10 cellular contexts compared by ENCODE assay signal in genomic region chr6:139846538-139847321, GRCh38.
DNase-seq lines count a peak whose midpoint lies in the region; ATAC-seq and TF ChIP-seq lines count a peak whose summit lies in the region.
"Had no signal": no experiment of that assay in that cellular context is flagged by ENCODE, and none has a peak within 500 bp of the region (broad histone marks: within the 10 kb centered on the region; RNA-seq: fewer than 3 reads in every experiment).

No MANE protein-coding gene starts in this region.

- TF ChIP-seq POLR2A in IMR-90 (IDR thresholded peaks at IDR 0.05; ENCODE audit: low read depth, low read length): no peak

- 100% methylated on average over 1 of the region's 7 CpGs; no CpG with 5 or more reads in 1 of the 2 experiments for WGBS in IMR-90 (ENCODE audit: extremely low coverage in 2 of 2, insufficient read length in 1 of 2), 2 experiments

- no peaks in the 10 kb centered on the region for H3K79me1 ChIP-seq in IMR-90 (ENCODE audit: low read depth in 1 of 2, low read length in 2 of 2)

- no peak overlapping the region; the same call in 2 of the 3 replicates for H2BK15ac ChIP-seq in IMR-90 (ENCODE audit: low read depth, low read length)

- H4K20me1 ChIP-seq in IMR-90 (ENCODE audit: insufficient read depth, low read length): no peaks in the 10 kb centered on the region

- no peaks in the 10 kb centered on the region for H3K36me3 ChIP-seq in IMR-90 (ENCODE audit: control insufficient read depth, insufficient read depth, low read length)
- H3K36me3 ChIP-seq in endocrine pancreas (ENCODE audit: control insufficient read depth, insufficient read depth, low read length): no peaks in the 10 kb centered on the region
- H3K36me3 ChIP-seq: uterus had no signal

- H4K8ac ChIP-seq in IMR-90 (ENCODE audit: low read depth in 2 of 2, low read length in 2 of 2): no peak overlapping the region; a peak in 2 of 4 replicates

- H3K4ac ChIP-seq in IMR-90 (ENCODE audit: low read depth, low read length): no peak overlapping the region

- no peaks in the 10 kb centered on the region for H3K27me3 Mint-ChIP-seq in nephron progenitor cell (ENCODE audit: low read depth, poor library complexity)

- H2BK120ac ChIP-seq in IMR-90 (ENCODE audit: low read depth, low read length): 0 out of 2 replicates have a peak overlapping the region, but pooled peaks have one; percentile 16

- peak; percentile 34 for ATAC-seq in GM19463 (IDR thresholded peaks at IDR 0.05; ENCODE audit: unreplicated experiment)
- no peak for ATAC-seq in IMR-90 (ENCODE audit: low read depth)
- no peak for ATAC-seq in HG02610 (IDR thresholded peaks at IDR 0.05; ENCODE audit: unreplicated experiment)

- no peak overlapping the region for H2BK20ac ChIP-seq in IMR-90 (ENCODE audit: low read depth, low read length)

- no peak overlapping the region; the same call in 1 of the 2 replicates for H3K14ac ChIP-seq in IMR-90 (replicated peaks; ENCODE audit: low read depth, low read length)

- H3K9me3 Mint-ChIP-seq in nephron progenitor cell: peaks cover 48% of the 10 kb centered on the region

- H4K5ac ChIP-seq in IMR-90 (ENCODE audit: low read depth, low read length): no peak overlapping the region

- H3K4me1 Mint-ChIP-seq in nephron progenitor cell: peaks cover 36% of the 10 kb centered on the region

- intact Hi-C loops in IMR-90 (cut with micrococcal nuclease): no loop called here

- no peak overlapping the region for H3K23ac ChIP-seq in IMR-90 (ENCODE audit: low read depth, low read length)

- peak overlapping the region; percentile 45 for H3K4me3 Mint-ChIP-seq in nephron progenitor cell

- POLR2A ChIA-PET in IMR-90 (lab: Charles Lee; ENCODE audit: unreplicated experiment): no interaction called here

- no peak overlapping the region for H2AK5ac ChIP-seq in IMR-90 (ENCODE audit: low read depth, low read length)

- H3K4me1 ChIP-seq in IMR-90 (ENCODE audit: control insufficient read depth, insufficient read depth, low read length): no peaks in the 10 kb centered on the region
- peaks cover 12% of the 10 kb centered on the region for H3K4me1 ChIP-seq in endocrine pancreas (ENCODE audit: control insufficient read depth, insufficient read depth, low read length)
- H3K4me1 ChIP-seq: uterus had no signal

- dilution Hi-C loops in IMR-90 (cut with HindIII; ENCODE audit: low sequenced_read_pairs, unreplicated experiment): no loop called here

- CTCF ChIA-PET in IMR-90 (lab: Yijun Ruan, JAX): no interaction called here

- no peak overlapping the region for H2BK5ac ChIP-seq in IMR-90 (ENCODE audit: low read depth, low read length, poor library complexity, severe bottlenecking)

- H3K18ac ChIP-seq in IMR-90 (ENCODE audit: low read depth, low read length): no peak overlapping the region

- H3K9me3 ChIP-seq in IMR-90 (ENCODE audit: control insufficient read depth, insufficient read depth, low read length): no peaks in the 10 kb centered on the region
- no peaks in the 10 kb centered on the region for H3K9me3 ChIP-seq in endocrine pancreas (ENCODE audit: control insufficient read depth, low read length)

- H2AK9ac ChIP-seq in IMR-90 (replicated peaks; ENCODE audit: low read depth, low read length, poor library complexity): peak overlapping the region; percentile 39

- H3K56ac ChIP-seq in IMR-90 (ENCODE audit: extremely low read depth, insufficient read depth, low read length): no peak overlapping the region

- no peak overlapping the region for H3K4me2 ChIP-seq in IMR-90 (ENCODE audit: low read depth, low read length)

- H3K4me3 ChIP-seq in IMR-90 (ENCODE audit: insufficient read depth, low read depth, low read length): no peak overlapping the region
- H3K4me3 ChIP-seq in endocrine pancreas (ENCODE audit: control insufficient read depth, insufficient read depth, low read length): peak overlapping the region; percentile 14
- no peak overlapping the region for H3K4me3 ChIP-seq in foreskin fibroblast (ENCODE audit: low read depth in 1 of 2, low read length in 2 of 2)
- H3K4me3 ChIP-seq: uterus had no signal

- H3K27me3 ChIP-seq in IMR-90 (ENCODE audit: control insufficient read depth, insufficient read depth, low read length) (no peaks in the 10 kb centered on the region), endocrine pancreas (ENCODE audit: control insufficient read depth, insufficient read depth, low read length) (no peaks in the 10 kb centered on the region)
- H3K27me3 ChIP-seq: uterus had no signal

- no peak for TF ChIP-seq RAD21 in IMR-90 (IDR thresholded peaks at IDR 0.05; ENCODE audit: low read length)

- TF ChIP-seq CTCF in IMR-90 (conservative IDR thresholded peaks at IDR 0.05; ENCODE audit: low read depth, low read length) (no peak), nephron progenitor cell (IDR thresholded peaks at IDR 0.05) (no peak), foreskin fibroblast (IDR thresholded peaks at IDR 0.05; ENCODE audit: low read depth, low read length) (no peak)

- peaks cover 35% of the 10 kb centered on the region for H3K36me3 Mint-ChIP-seq in nephron progenitor cell (ENCODE audit: low read depth)

- H3K27ac Mint-ChIP-seq in nephron progenitor cell: peak overlapping the region; percentile 43

- DNase-seq in IMR-90: no peak
- peak; percentile 16 for DNase-seq in nephron progenitor cell
- DNase-seq in foreskin fibroblast: no peak
- no peak for DNase-seq in NCI-H524 (lab: John Stamatoyannopoulos, UW)
- DNase-seq in activated effector memory CD4-positive, alpha-beta T cell treated with anti-CD3 and anti-CD28 coated beads, Interleukin-2, amount 50 U/mL, for 16 hours: no peak
- DNase-seq: stimulated activated CD4-positive, alpha-beta T cell treated with anti-CD3 and anti-CD28 coated beads, Interleukin-2, amount 100 ng/mL, for 24 hours; uterus had no signal

- in situ Hi-C loops in IMR-90 (cut with MboI; ENCODE audit: low sequenced_read_pairs): no loop called here

- H3K9ac ChIP-seq in IMR-90 (ENCODE audit: low read depth, low read length): no peak overlapping the region
- no peak overlapping the region for H3K9ac ChIP-seq in endocrine pancreas (ENCODE audit: control insufficient read depth, insufficient read depth, low read length)

- peak overlapping the region; percentile 67 for H2AFZ ChIP-seq in IMR-90 (replicated peaks; ENCODE audit: low read length, poor library complexity)

- no TSS peak for BruUV-seq in IMR-90 (replicated peaks; lab: Mats Ljungman, UMichigan)

- H4K91ac ChIP-seq in IMR-90 (ENCODE audit: insufficient read depth, low read depth, low read length): peak overlapping the region; percentile 54; the same call in 1 of the 2 replicates

- H3K27ac ChIP-seq in IMR-90 (ENCODE audit: insufficient read depth, low read length): no peak overlapping the region

- H3K9me1 ChIP-seq in IMR-90 (ENCODE audit: insufficient read depth, low read length): no peaks in the 10 kb centered on the region

TF ChIP-seq in IMR-90, 13 proteins besides CTCF, POLR2A, EP300 and RAD21:
- TF ChIP-seq USF2 (IDR thresholded peaks at IDR 0.05; ENCODE audit: low read depth, low read length) (no peak), MAZ (IDR thresholded peaks at IDR 0.05; ENCODE audit: borderline replicate concordance, low read depth, low read length) (no peak)
